8 cellular contexts compared by ENCODE assay signal in the genomic region with DNA sequence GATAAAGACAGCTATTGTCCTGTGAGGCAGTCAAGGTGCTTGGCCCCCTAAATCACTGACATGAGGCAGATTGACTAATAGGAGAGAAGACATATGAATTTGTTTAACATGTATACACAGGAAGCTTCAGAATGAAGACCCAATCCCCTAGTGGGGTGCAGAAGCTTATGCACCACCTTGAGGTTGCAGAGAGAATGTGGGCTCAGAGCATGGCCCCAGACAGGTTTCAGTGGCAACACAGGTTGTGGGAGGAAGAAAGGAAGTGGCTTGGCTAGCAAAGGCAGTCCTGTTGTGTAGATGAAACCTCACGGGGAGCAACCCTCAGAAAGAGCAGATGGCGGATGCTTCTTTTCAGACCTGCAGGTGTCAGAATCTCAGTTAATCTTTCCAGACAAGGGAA. TPM values are rescaled to one million over a fixed set of nuclear protein-coding genes. Genes with fewer than 3 reads are reported as not detected.
DNase-seq lines count a peak whose midpoint lies in the region; ATAC-seq and TF ChIP-seq lines count a peak whose summit lies in the region.

No MANE protein-coding gene starts in this region.

- H3K9me3 ChIP-seq in lower lobe of right lung (no peaks in the 10 kb centered on the region), hepatocyte (ENCODE audit: low read depth) (no peaks in the 10 kb centered on the region)

- DNase-seq in DMS153 (lab: John Stamatoyannopoulos, UW) (peak; percentile 11), DMS153 treated with DMSO at 0.1 percent for 48 hours (lab: John Stamatoyannopoulos, UW; ENCODE audit: unreplicated experiment) (no peak), lower lobe of right lung (no peak), NCI-H2227 treated with DMSO at 0.1 percent for 48 hours (lab: John Stamatoyannopoulos, UW) (no peak), hepatocyte (ENCODE audit: low spot score) (no peak), CD14-positive monocyte (ENCODE audit: low spot score) (no peak)
- DNase-seq in activated CD4-positive, alpha-beta T cell treated with anti-CD3 and anti-CD28 coated beads, Interleukin-2, amount 10 ng/mL, durations not matched to agents 7 days and 5 days = peak; percentile 88

- peaks cover 5% of the 10 kb centered on the region for H3K36me3 Mint-ChIP-seq in activated CD4-positive, alpha-beta T cell treated with anti-CD3 and anti-CD28 coated beads, Interleukin-2, amount 10 ng/mL, durations not matched to agents 7 days and 5 days (ENCODE audit: low read depth)
- no peaks in the 10 kb centered on the region for H3K36me3 Mint-ChIP-seq in CD14-positive monocyte

- intact Hi-C loops in lower lobe of right lung (cut with DNase I) = no loop called here
- intact Hi-C loops in CD14-positive monocyte (cut with micrococcal nuclease) = no loop called here

- H3K27me3 Mint-ChIP-seq in activated CD4-positive, alpha-beta T cell treated with anti-CD3 and anti-CD28 coated beads, Interleukin-2, amount 10 ng/mL, durations not matched to agents 7 days and 5 days = peaks cover 25% of the 10 kb centered on the region
- H3K27me3 Mint-ChIP-seq in CD14-positive monocyte (ENCODE audit: low read depth in 3 of 3) = peaks cover 3 to 20% (median 10%) of the 10 kb centered on the region in 3 donors

- POLR2A ChIA-PET in activated CD4-positive, alpha-beta T cell treated with anti-CD3 and anti-CD28 coated beads, Interleukin-2, amount 10 ng/mL, durations not matched to agents 7 days and 5 days (lab: Charles Lee) = no interaction called here

- H3K36me3 ChIP-seq in lower lobe of right lung (no peaks in the 10 kb centered on the region), hepatocyte (replicated peaks; ENCODE audit: insufficient read depth, low read depth) (no peaks in the 10 kb centered on the region)

- CTCF ChIA-PET in activated CD4-positive, alpha-beta T cell treated with anti-CD3 and anti-CD28 coated beads, Interleukin-2, amount 10 ng/mL, durations not matched to agents 7 days and 5 days (lab: Charles Lee) = interaction anchor here (0.8 to 3.1 kb wide), 3 partner anchors 12 to 37 kb away, joined by 3 to 11 read pairs (median 5); partner anchors contain the start of gene PARP1

- no peaks in the 10 kb centered on the region for H3K79me2 ChIP-seq in hepatocyte

- peak overlapping the region; percentile 6 for H3K4me3 Mint-ChIP-seq in activated CD4-positive, alpha-beta T cell treated with anti-CD3 and anti-CD28 coated beads, Interleukin-2, amount 10 ng/mL, durations not matched to agents 7 days and 5 days
- H3K4me3 Mint-ChIP-seq in CD14-positive monocyte = no peak overlapping the region

- H3K27ac Mint-ChIP-seq in activated CD4-positive, alpha-beta T cell treated with anti-CD3 and anti-CD28 coated beads, Interleukin-2, amount 10 ng/mL, durations not matched to agents 7 days and 5 days = peak overlapping the region; percentile 85
- no peak overlapping the region for H3K27ac Mint-ChIP-seq in CD14-positive monocyte

- H3K27ac ChIP-seq in lower lobe of right lung (no peak overlapping the region), hepatocyte (no peak overlapping the region)

- 77% methylated on average over 2 of the region's 2 CpGs for WGBS in hepatocyte (ENCODE audit: low lambda C conversion rate, missing lambda C conversion rate)

- H3K9me3 Mint-ChIP-seq in activated CD4-positive, alpha-beta T cell treated with anti-CD3 and anti-CD28 coated beads, Interleukin-2, amount 10 ng/mL, durations not matched to agents 7 days and 5 days = no peaks in the 10 kb centered on the region
- peaks cover 0 to 3% (median 0%) of the 10 kb centered on the region in 7 donors for H3K9me3 Mint-ChIP-seq in CD14-positive monocyte

- H3K4me1 Mint-ChIP-seq in activated CD4-positive, alpha-beta T cell treated with anti-CD3 and anti-CD28 coated beads, Interleukin-2, amount 10 ng/mL, durations not matched to agents 7 days and 5 days = peaks cover 36% of the 10 kb centered on the region
- peaks cover 2% of the 10 kb centered on the region for H3K4me1 Mint-ChIP-seq in CD14-positive monocyte

- no peaks in the 10 kb centered on the region for H4K20me1 ChIP-seq in hepatocyte (ENCODE audit: insufficient read depth, poor library complexity, severe bottlenecking)

- no peak for TF ChIP-seq CTCF in lower lobe of right lung (IDR thresholded peaks at IDR 0.05)
- no peak for TF ChIP-seq CTCF in hepatocyte (IDR thresholded peaks at IDR 0.05; ENCODE audit: poor library complexity)
- no peak for TF ChIP-seq CTCF in CD14-positive monocyte (IDR thresholded peaks at IDR 0.05)

- H3K27me3 ChIP-seq in lower lobe of right lung (ENCODE audit: low read depth) = no peaks in the 10 kb centered on the region
- no peaks in the 10 kb centered on the region for H3K27me3 ChIP-seq in hepatocyte

- H2AFZ ChIP-seq in hepatocyte = no peak overlapping the region

- no peak overlapping the region for H3K4me2 ChIP-seq in hepatocyte

- H3K9me2 ChIP-seq in hepatocyte (replicated peaks; ENCODE audit: insufficient read depth) = no peaks in the 10 kb centered on the region

- H3K4me1 ChIP-seq in lower lobe of right lung = no peaks in the 10 kb centered on the region
- H3K4me1 ChIP-seq in hepatocyte (ENCODE audit: insufficient read depth) = no peaks in the 10 kb centered on the region

- ATAC-seq in HG03175 (IDR thresholded peaks at IDR 0.05; ENCODE audit: unreplicated experiment) (peak; percentile 99), lower lobe of right lung (peak; percentile 42 to 66)

- H3K4me3 ChIP-seq in lower lobe of right lung = no peak overlapping the region
- H3K4me3 ChIP-seq in hepatocyte = no peak overlapping the region

RNA-seq across cellular contexts. Expression of gene PARP1, which starts 37.0 kb away (rescaled TPM):
- 100 to 1,000 TPM; 167 to 187 TPM for total RNA-seq in activated CD4-positive, alpha-beta T cell treated with anti-CD3 and anti-CD28 coated beads, Interleukin-2, amount 10 ng/mL, durations not matched to agents 7 days and 5 days
- total RNA-seq in lower lobe of right lung (59.2 TPM), hepatocyte (61.9 and 93.0 TPM in 2 replicates)
- polyA plus RNA-seq in hepatocyte (59.7 and 65.5 TPM in 2 replicates), CD14-positive monocyte (10 to 100 TPM; 17.7 to 23.3 TPM)

Comparison
In these comparisons a context has a peak if more than half of its experiments do, and no peak if none do; other contexts are left out.
1. DNase-seq: peak in DMS153 (single experiment) and activated CD4-positive, alpha-beta T cell treated with anti-CD3 and anti-CD28 coated beads, Interleukin-2, amount 10 ng/mL, durations not matched to agents 7 days and 5 days (single experiment); none in DMS153 treated with DMSO at 0.1 percent for 48 hours (single experiment), lower lobe of right lung (single experiment), NCI-H2227 treated with DMSO at 0.1 percent for 48 hours (single experiment), hepatocyte (single experiment) and CD14-positive monocyte (single experiment).